In genomic region chr9:14348241-14349140, GRCh38 we compare ENCODE assay signal across 8 cellular contexts. TPM values are rescaled to one million over a fixed set of nuclear protein-coding genes. Genes with fewer than 3 reads are reported as not detected.
DNase-seq lines count a peak whose midpoint lies in the region; ATAC-seq and TF ChIP-seq lines count a peak whose summit lies in the region.

No MANE protein-coding gene starts in this region.

- H3K36me3 ChIP-seq in Peyer's patch (no peaks in the 10 kb centered on the region), neural cell (ENCODE audit: insufficient read depth, low read length) (no peaks in the 10 kb centered on the region)

- H3K9me2 ChIP-seq in neural cell (ENCODE audit: insufficient read depth, low read length): no peaks in the 10 kb centered on the region

- no peaks in the 10 kb centered on the region for H3K79me2 ChIP-seq in neural cell (replicated peaks; ENCODE audit: insufficient read depth, low read length)

- ATAC-seq in HG02885 (IDR thresholded peaks at IDR 0.05; ENCODE audit: poor library complexity, unreplicated experiment): no peak

- no peaks in the 10 kb centered on the region for H3F3A ChIP-seq in neural cell (ENCODE audit: insufficient read depth, low read length, poor library complexity, severe bottlenecking)

- TF ChIP-seq CTCF in Peyer's patch (IDR thresholded peaks at IDR 0.05) (no peak), neural cell (IDR thresholded peaks at IDR 0.05; ENCODE audit: poor library complexity, severe bottlenecking) (no peak)

- TF ChIP-seq RAD21 in neural cell (conservative IDR thresholded peaks at IDR 0.05): no peak

- H3K9ac ChIP-seq in neural cell (ENCODE audit: low read length): no peak overlapping the region

- no peaks in the 10 kb centered on the region for H3K9me3 ChIP-seq in Peyer's patch
- no peaks in the 10 kb centered on the region for H3K9me3 ChIP-seq in neural cell (ENCODE audit: low read length)

- H3K4me1 ChIP-seq in Peyer's patch: peaks cover 0 to 44% (median 0%) of the 10 kb centered on the region in 4 donors

- H3K4me3 ChIP-seq in Peyer's patch (peak overlapping the region; percentile 20 to 43 (median 32)), neural cell (ENCODE audit: low read length) (peak overlapping the region; percentile 66)

- H3K27me3 ChIP-seq in Peyer's patch (peaks cover 0 to 44% of the 10 kb centered on the region in 2 donors), neural cell (ENCODE audit: insufficient read depth, low read depth, low read length) (peaks cover 97% of the 10 kb centered on the region)

- TF ChIP-seq EP300 in neural cell (conservative IDR thresholded peaks at IDR 0.05; ENCODE audit: poor library complexity, severe bottlenecking): no peak

- no peak overlapping the region for H2AFZ ChIP-seq in neural cell (ENCODE audit: low read depth, low read length)

- peak overlapping the region; percentile 8 for H3K4me2 ChIP-seq in neural cell (ENCODE audit: low read length)

- no peaks in the 10 kb centered on the region for H4K20me1 ChIP-seq in neural cell (ENCODE audit: insufficient read depth)

- no peak for TF ChIP-seq POLR2A in Peyer's patch (IDR thresholded peaks at IDR 0.05)

- peak; percentile 53 for DNase-seq in AG20443 (ENCODE audit: low spot score)
- DNase-seq in Peyer's patch: peak in 1 of 3 donors; percentile 65
- DNase-seq in globus pallidus (ENCODE audit: low spot score): peak; percentile 66
- no peak for DNase-seq in OCI-M2 (lab: John Stamatoyannopoulos, UW; ENCODE audit: unreplicated experiment)
- DNase-seq in dedifferentiated amniotic fluid mesenchymal stem cell (ENCODE audit: extremely low spot score): no peak
- no peak for DNase-seq in MV-4-11 (lab: John Stamatoyannopoulos, UW)

- H3K27ac ChIP-seq in Peyer's patch (peak overlapping the region; percentile 6 to 60 (median 37)), neural cell (ENCODE audit: low read length) (no peak overlapping the region)

TF ChIP-seq in neural cell, 6 proteins besides CTCF, POLR2A, EP300 and RAD21:
- TF ChIP-seq POLR2AphosphoS5 (IDR thresholded peaks at IDR 0.05) (no peak), EZH2 (IDR thresholded peaks at IDR 0.05; ENCODE audit: borderline replicate concordance, insufficient read depth, low read length, poor library complexity, severe bottlenecking) (peak; percentile 49)
TF ChIP-seq in neural cell: peak in this region for 1.

RNA-seq across cellular contexts. Expression of gene NFIB, which starts 34.5 kb away (rescaled TPM):
- 100 to 1,000 TPM in 3 of 4 donors, 10 to 100 TPM in 1; 89.7 to 229 (median 159) TPM for total RNA-seq in Peyer's patch
- polyA plus RNA-seq in neural cell: 0.18 and 0.73 TPM in 2 replicates
- 1.9 and 2.2 TPM in 2 replicates for polyA minus RNA-seq in neural cell

Comparison
In these comparisons a context has a peak if more than half of its experiments do, and no peak if none do; other contexts are left out.
1. DNase-seq: peak in AG20443 (single experiment) and globus pallidus (single experiment); none in OCI-M2 (single experiment), dedifferentiated amniotic fluid mesenchymal stem cell (single experiment) and MV-4-11 (single experiment).